In the genomic region with DNA sequence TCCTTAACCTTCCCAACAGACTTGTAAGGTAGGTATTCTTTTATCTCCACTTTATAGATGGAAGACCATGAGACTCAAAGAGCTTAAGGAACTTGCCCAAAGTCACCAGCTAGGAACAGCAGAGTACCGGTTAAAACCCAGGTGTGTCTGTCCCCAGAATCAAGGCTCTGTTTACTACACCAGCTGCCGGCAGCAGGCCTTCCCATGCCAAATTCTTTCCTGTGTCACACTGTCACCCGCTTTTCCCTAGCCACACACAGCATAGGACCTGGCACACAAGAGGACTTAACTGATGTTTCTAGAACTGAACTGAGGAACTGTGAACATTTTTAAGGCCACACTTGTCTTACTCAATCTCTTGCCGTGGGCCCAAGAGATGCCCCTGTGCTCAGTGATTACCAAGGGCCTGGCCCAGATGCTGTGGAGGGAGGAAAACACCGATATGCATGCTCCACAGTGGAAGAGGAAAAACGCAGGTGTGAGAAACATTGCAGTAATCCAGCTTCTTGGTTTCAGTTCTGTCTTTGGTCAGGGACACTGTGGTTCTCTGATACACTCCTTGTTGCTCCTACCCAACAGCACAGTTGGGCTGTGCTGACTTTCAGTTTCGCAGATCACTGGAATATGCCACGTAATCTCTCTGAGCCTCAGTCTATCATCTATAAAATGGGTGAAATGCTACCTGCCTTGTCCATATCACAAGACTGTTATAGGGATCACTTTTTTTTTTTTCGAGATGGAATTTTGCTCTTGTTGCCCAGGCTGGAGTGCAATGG, we compare ENCODE assay signal across 8 cellular contexts. TPM values are rescaled to one million over a fixed set of nuclear protein-coding genes. Genes with fewer than 3 reads are reported as not detected.
DNase-seq lines count a peak whose midpoint lies in the region; ATAC-seq and TF ChIP-seq lines count a peak whose summit lies in the region.

No MANE protein-coding gene starts in this region.

- no peak overlapping the region for H3K4me3 ChIP-seq in upper lobe of left lung

- H3K36me3 Mint-ChIP-seq in activated T-helper 2 cell treated with anti-CD3 and anti-CD28 coated beads, Interferon-gamma antibody, Interleukin-2, Interleukin-4, amounts not matched to agents 10 μg/mL and 5 μg/mL and 100 μg/mL, durations not matched to agents 14 hours and 24 hours and 36 hours (ENCODE audit: low read depth) = no peaks in the 10 kb centered on the region

- peaks cover 0 to 26% (median 6%) of the 10 kb centered on the region in 4 donors for H3K4me1 ChIP-seq in upper lobe of left lung

- ATAC-seq in HG03095 (IDR thresholded peaks at IDR 0.05; ENCODE audit: unreplicated experiment) = peak; percentile 83
- ATAC-seq in upper lobe of left lung (ENCODE audit: low FRiP score in 2 of 2) = peak; percentile 41 to 47

- 65 to 74% methylated on average over 9 of the region's 9 CpGs for WGBS in upper lobe of left lung, 2 donors

- DNase-seq in stimulated activated CD4-positive, alpha-beta T cell treated with anti-CD3 and anti-CD28 coated beads, Interleukin-15, amount 100 ng/mL, for 24 hours = peak; percentile 34
- DNase-seq in stimulated activated CD4-positive, alpha-beta T cell treated with anti-CD3 and anti-CD28 coated beads, Interleukin-4, amount 100 ng/mL, for 4 hours = no peak
- peak; percentile 26 for DNase-seq in activated T-helper 2 cell treated with anti-CD3 and anti-CD28 coated beads, Interferon-gamma antibody, Interleukin-2, Interleukin-4, amounts not matched to agents 10 μg/mL and 5 μg/mL and 100 μg/mL, durations not matched to agents 14 hours and 24 hours and 36 hours (ENCODE audit: low spot score)
- DNase-seq in upper lobe of left lung = no peak
- DNase-seq in hippocampal formation (lab: John Stamatoyannopoulos, UW) = no peak
- DNase-seq in DMS 273 (lab: John Stamatoyannopoulos, UW; ENCODE audit: unreplicated experiment) = no peak
- no peak for DNase-seq in inferior parietal cortex (ENCODE audit: extremely low spot score)

- no peak for TF ChIP-seq CTCF in upper lobe of left lung (IDR thresholded peaks at IDR 0.05)

- no peaks in the 10 kb centered on the region for H3K27me3 ChIP-seq in upper lobe of left lung

- intact Hi-C loops in activated T-helper 2 cell treated with anti-CD3 and anti-CD28 coated beads, Interferon-gamma antibody, Interleukin-2, Interleukin-4, amounts not matched to agents 10 μg/mL and 5 μg/mL and 100 μg/mL, durations not matched to agents 14 hours and 24 hours and 36 hours (cut with micrococcal nuclease) = loop anchor here (1.0 kb wide), 1 partner anchor 14 kb away; the partner anchor contains the start of gene LY9

- H3K4me3 Mint-ChIP-seq in activated T-helper 2 cell treated with anti-CD3 and anti-CD28 coated beads, Interferon-gamma antibody, Interleukin-2, Interleukin-4, amounts not matched to agents 10 μg/mL and 5 μg/mL and 100 μg/mL, durations not matched to agents 14 hours and 24 hours and 36 hours (ENCODE audit: low read depth) = no peak overlapping the region

- H3K9me3 Mint-ChIP-seq in activated T-helper 2 cell treated with anti-CD3 and anti-CD28 coated beads, Interferon-gamma antibody, Interleukin-2, Interleukin-4, amounts not matched to agents 10 μg/mL and 5 μg/mL and 100 μg/mL, durations not matched to agents 14 hours and 24 hours and 36 hours = no peaks in the 10 kb centered on the region

- H3K9me3 ChIP-seq in upper lobe of left lung = no peaks in the 10 kb centered on the region

- H3K27me3 Mint-ChIP-seq in activated T-helper 2 cell treated with anti-CD3 and anti-CD28 coated beads, Interferon-gamma antibody, Interleukin-2, Interleukin-4, amounts not matched to agents 10 μg/mL and 5 μg/mL and 100 μg/mL, durations not matched to agents 14 hours and 24 hours and 36 hours (ENCODE audit: low read depth) = peaks cover 7% of the 10 kb centered on the region

- no peaks in the 10 kb centered on the region for H3K36me3 ChIP-seq in upper lobe of left lung

- no peak for TF ChIP-seq EP300 in upper lobe of left lung (IDR thresholded peaks at IDR 0.05)

- peak overlapping the region; percentile 47 to 80 (median 72) for H3K27ac ChIP-seq in upper lobe of left lung

- peak overlapping the region; percentile 43 for H3K27ac Mint-ChIP-seq in activated T-helper 2 cell treated with anti-CD3 and anti-CD28 coated beads, Interferon-gamma antibody, Interleukin-2, Interleukin-4, amounts not matched to agents 10 μg/mL and 5 μg/mL and 100 μg/mL, durations not matched to agents 14 hours and 24 hours and 36 hours

- no peak for TF ChIP-seq POLR2A in upper lobe of left lung (IDR thresholded peaks at IDR 0.05)

- H3K4me1 Mint-ChIP-seq in activated T-helper 2 cell treated with anti-CD3 and anti-CD28 coated beads, Interferon-gamma antibody, Interleukin-2, Interleukin-4, amounts not matched to agents 10 μg/mL and 5 μg/mL and 100 μg/mL, durations not matched to agents 14 hours and 24 hours and 36 hours (ENCODE audit: low read depth) = peaks cover 23% of the 10 kb centered on the region

RNA-seq across cellular contexts. Expression of gene LY9, which starts 13.9 kb away (rescaled TPM):
- total RNA-seq in activated T-helper 2 cell treated with anti-CD3 and anti-CD28 coated beads, Interferon-gamma antibody, Interleukin-2, Interleukin-4, amounts not matched to agents 10 μg/mL and 5 μg/mL and 100 μg/mL, durations not matched to agents 14 hours and 24 hours and 36 hours = 0.28 and 0.34 TPM in 2 replicates
- 1 to 10 TPM in 5 of 6 donors, under 1 TPM in 1; 0.78 to 6.7 (median 2.3) TPM for total RNA-seq in upper lobe of left lung

RNA-seq across cellular contexts. Expression of gene SLAMF7, which starts 43.1 kb away (rescaled TPM):
- 4.1 and 5.5 TPM in 2 replicates for total RNA-seq in activated T-helper 2 cell treated with anti-CD3 and anti-CD28 coated beads, Interferon-gamma antibody, Interleukin-2, Interleukin-4, amounts not matched to agents 10 μg/mL and 5 μg/mL and 100 μg/mL, durations not matched to agents 14 hours and 24 hours and 36 hours
- total RNA-seq in upper lobe of left lung = 10 to 100 TPM in 2 of 6 donors, 1 to 10 TPM in 3, under 1 TPM in 1; 0.67 to 17.2 (median 3.5) TPM

Comparison
In these comparisons a context has a peak if more than half of its experiments do, and no peak if none do; other contexts are left out.
1. DNase-seq: peak in stimulated activated CD4-positive, alpha-beta T cell treated with anti-CD3 and anti-CD28 coated beads, Interleukin-15, amount 100 ng/mL, for 24 hours (single experiment) and activated T-helper 2 cell treated with anti-CD3 and anti-CD28 coated beads, Interferon-gamma antibody, Interleukin-2, Interleukin-4, amounts not matched to agents 10 μg/mL and 5 μg/mL and 100 μg/mL, durations not matched to agents 14 hours and 24 hours and 36 hours (single experiment); none in stimulated activated CD4-positive, alpha-beta T cell treated with anti-CD3 and anti-CD28 coated beads, Interleukin-4, amount 100 ng/mL, for 4 hours (0 of 2), upper lobe of left lung (0 of 2), hippocampal formation (0 of 2), DMS 273 (single experiment) and inferior parietal cortex (single experiment).